Comparison of ENCODE assay signal across 30 cellular contexts in genomic region chr15:67972377-67972776, GRCh38.
"Had no signal": no experiment of that assay in that cellular context is flagged by ENCODE, and none has a peak within 500 bp of the region (broad histone marks: within the 10 kb centered on the region; RNA-seq: fewer than 3 reads in every experiment).

No MANE protein-coding gene starts in this region.

- ATAC-seq: foreskin keratinocyte; gastroesophageal sphincter; mucosa of descending colon; natural killer cell treated with Interleukin-12 subunit alpha and Interleukin-12 subunit beta and Interleukin-15 and Interleukin-18, amount 100 ng/mL, for 72 hours; sciatic nerve; stimulated activated naive CD8-positive, alpha-beta T cell treated with anti-CD3 and anti-CD28 coated beads, Interleukin-15, amount 100 ng/mL, for 72 hours had no signal

- H3K4me3 ChIP-seq: colonic mucosa, esophagus muscularis mucosa, gastroesophageal sphincter, mucosa of descending colon, pancreas, smooth muscle cell, tibial artery had no signal

- H3K9me3 ChIP-seq: colonic mucosa, esophagus muscularis mucosa, gastroesophageal sphincter, mucosa of descending colon, neutrophil, pancreas, tibial artery had no signal

- H3K36me3 Mint-ChIP-seq: immature natural killer cell; mesothelial cell of epicardium; naive B cell; natural killer cell treated with Interleukin-12 subunit alpha and Interleukin-12 subunit beta and Interleukin-15 and Interleukin-18, amount 100 ng/mL, for 72 hours had no signal

- H3K27me3 Mint-ChIP-seq: type B pancreatic cell had no signal

- H3K27ac ChIP-seq: colonic mucosa, esophagus muscularis mucosa, foreskin keratinocyte, gastroesophageal sphincter, neutrophil, pancreas, tibial artery had no signal

- DNase-seq: colonic mucosa; effector CD8-positive, alpha-beta T cell; foreskin keratinocyte; hypothalamus; immature natural killer cell; islet precursor cell; kidney glomerular epithelial cell; mesenchymal stem cell; mucosa of descending colon; naive B cell; pancreas; retina; stimulated activated CD4-positive, alpha-beta T cell treated with anti-CD3 and anti-CD28 coated beads, Interleukin-12 subunit alpha, Interleukin-12 subunit beta, amount 100 ng/mL, for 4 hours; stimulated activated CD4-positive, alpha-beta T cell treated with anti-CD3 and anti-CD28 coated beads, Interleukin-1b, Interleukin-23, amount 100 ng/mL, for 48 hours; stimulated activated CD4-positive, alpha-beta T cell treated with anti-CD3 and anti-CD28 coated beads, Interleukin-4, amount 100 ng/mL, for 1 hour; stimulated activated CD8-positive, alpha-beta memory T cell treated with anti-CD3 and anti-CD28 coated beads, Interleukin-4, amount 100 ng/mL, for 48 hours; stimulated activated naive CD4-positive, alpha-beta T cell; stimulated activated naive CD8-positive, alpha-beta T cell treated with anti-CD3 and anti-CD28 coated beads, Interleukin-15, amount 100 ng/mL, for 72 hours; tibial artery had no signal

- H3K36me3 ChIP-seq: colonic mucosa, esophagus muscularis mucosa, gastroesophageal sphincter, neutrophil, pancreas, tibial artery had no signal

- H3K27me3 ChIP-seq: colonic mucosa, esophagus muscularis mucosa, foreskin keratinocyte, gastroesophageal sphincter, neutrophil, pancreas, tibial artery had no signal

- H3K4me2 ChIP-seq: smooth muscle cell had no signal

- H3K4me3 Mint-ChIP-seq: dendritic cell treated with granulocyte-macrophage colony-stimulating factor and Interleukin-4, amounts not matched to agents 40 ng/mL and 50 ng/mL, for 4 days; immature natural killer cell; mesothelial cell of epicardium; naive B cell; natural killer cell treated with Interleukin-12 subunit alpha and Interleukin-12 subunit beta and Interleukin-15 and Interleukin-18, amount 100 ng/mL, for 72 hours; neural crest cell; stimulated activated naive CD8-positive, alpha-beta T cell treated with anti-CD3 and anti-CD28 coated beads, Interleukin-15, amount 100 ng/mL, for 72 hours; type B pancreatic cell had no signal

- FAIRE-seq: endothelial cell of umbilical vein, pancreas had no signal

- H3K9me3 Mint-ChIP-seq: dendritic cell treated with granulocyte-macrophage colony-stimulating factor and Interleukin-4, amounts not matched to agents 40 ng/mL and 50 ng/mL, for 4 days; immature natural killer cell; natural killer cell treated with Interleukin-12 subunit alpha and Interleukin-12 subunit beta and Interleukin-15 and Interleukin-18, amount 100 ng/mL, for 72 hours had no signal

- H3K4me1 ChIP-seq: colonic mucosa, foreskin keratinocyte, pancreas had no signal

- H3K27ac Mint-ChIP-seq: dendritic cell treated with granulocyte-macrophage colony-stimulating factor and Interleukin-4, amounts not matched to agents 40 ng/mL and 50 ng/mL, for 4 days; immature natural killer cell; mesothelial cell of epicardium; naive B cell; natural killer cell treated with Interleukin-12 subunit alpha and Interleukin-12 subunit beta and Interleukin-15 and Interleukin-18, amount 100 ng/mL, for 72 hours; stimulated activated naive CD8-positive, alpha-beta T cell treated with anti-CD3 and anti-CD28 coated beads, Interleukin-15, amount 100 ng/mL, for 72 hours; type B pancreatic cell had no signal
